In the genomic region with DNA sequence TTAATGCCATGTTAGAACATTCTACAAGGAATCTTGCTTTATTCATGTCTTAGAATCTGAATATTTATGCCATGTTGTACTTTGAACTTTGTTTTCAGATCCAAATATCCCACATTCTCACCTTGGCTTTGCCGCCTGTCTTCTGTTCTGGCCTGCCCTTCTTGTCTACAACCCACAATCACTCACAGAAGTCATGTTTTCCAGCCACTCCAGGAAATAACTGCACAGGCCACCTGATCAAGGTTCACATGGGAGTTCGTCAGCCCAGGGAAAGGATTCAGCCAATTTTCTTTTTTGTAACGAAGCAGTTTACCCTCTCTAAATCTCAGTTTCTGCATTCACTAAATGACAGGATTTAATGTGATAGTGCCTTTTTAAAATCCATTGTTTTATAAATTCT, we compare ENCODE assay signal across 22 cellular contexts.
"Had no signal": no experiment of that assay in that cellular context is flagged by ENCODE, and none has a peak within 500 bp of the region (broad histone marks: within the 10 kb centered on the region; RNA-seq: fewer than 3 reads in every experiment).

No MANE protein-coding gene starts in this region.

- H3K36me3 ChIP-seq: heart left ventricle, left lung, sigmoid colon had no signal

- ATAC-seq: activated CD4-positive, alpha-beta T cell treated with anti-CD3 and anti-CD28 coated beads for 36 hours; activated T-cell treated with anti-CD3 and anti-CD28 coated beads, Interleukin-2, amount 50 U/mL, for 4 hours; heart left ventricle; left lung had no signal

- FAIRE-seq: bronchial epithelial cell, endometrium, kidney had no signal

- H3K36me3 Mint-ChIP-seq: activated naive CD8-positive, alpha-beta T cell treated with anti-CD3 and anti-CD28 coated beads, Interleukin-2, amount 10 ng/mL, durations not matched to agents 7 days and 5 days; mesothelial cell of epicardium; stimulated activated naive B cell treated with anti-CD40 and anti-IgM and Interleukin-4, amounts not matched to agents 10 μg/mL and 1 μg/mL and 100 μg/mL, for 72 hours; type B pancreatic cell had no signal

- H3K27me3 ChIP-seq: heart left ventricle, left lung, sigmoid colon had no signal

- DNase-seq: activated CD4-positive, alpha-beta T cell treated with anti-CD3 and anti-CD28 coated beads for 36 hours; activated CD4-positive, alpha-beta T cell treated with anti-CD3 and anti-CD28 coated beads, Interleukin-2, amount 50 U/mL, for 48 hours; activated CD8-positive, alpha-beta memory T cell treated with anti-CD3 and anti-CD28 coated beads, Interleukin-2, amount 50 U/mL, for 48 hours; activated naive CD4-positive, alpha-beta T cell treated with Interleukin-2 at 50 U/mL for 16 hours; activated naive CD8-positive, alpha-beta T cell treated with anti-CD3 and anti-CD28 coated beads, Interleukin-2, amount 10 ng/mL, durations not matched to agents 7 days and 5 days; activated T-cell treated with anti-CD3 and anti-CD28 coated beads, Interleukin-2, amount 50 U/mL, for 4 hours; amniotic stem cell; heart left ventricle; kidney; occipital lobe; sigmoid colon; stimulated activated CD4-positive, alpha-beta T cell treated with anti-CD3 and anti-CD28 coated beads, Interleukin-2, amount 100 ng/mL, for 48 hours; stimulated activated CD8-positive, alpha-beta memory T cell treated with anti-CD3 and anti-CD28 coated beads, Interleukin-4, amount 100 ng/mL, for 48 hours; stimulated activated naive B cell treated with anti-CD40 and anti-IgM and Interleukin-4, amounts not matched to agents 10 μg/mL and 1 μg/mL and 100 μg/mL, for 72 hours; T-helper 9 cell had no signal

- H3K4me1 ChIP-seq: heart left ventricle, left lung, sigmoid colon had no signal

- H3K4me3 Mint-ChIP-seq: activated CD4-positive, alpha-beta T cell treated with anti-CD3 and anti-CD28 coated beads for 36 hours; activated naive CD8-positive, alpha-beta T cell treated with anti-CD3 and anti-CD28 coated beads, Interleukin-2, amount 10 ng/mL, durations not matched to agents 7 days and 5 days; mesothelial cell of epicardium; neural crest cell; stimulated activated naive B cell treated with anti-CD40 and anti-IgM and Interleukin-4, amounts not matched to agents 10 μg/mL and 1 μg/mL and 100 μg/mL, for 72 hours; type B pancreatic cell had no signal

- H3K9me3 ChIP-seq: heart left ventricle, left lung, sigmoid colon had no signal

- H3K27ac ChIP-seq: heart left ventricle, left lung, sigmoid colon had no signal

- H3K4me3 ChIP-seq: heart left ventricle, left lung, sigmoid colon had no signal

- H3K4me1 Mint-ChIP-seq: activated CD4-positive, alpha-beta T cell treated with anti-CD3 and anti-CD28 coated beads for 36 hours; activated naive CD8-positive, alpha-beta T cell treated with anti-CD3 and anti-CD28 coated beads, Interleukin-2, amount 10 ng/mL, durations not matched to agents 7 days and 5 days; neural crest cell had no signal

- H3K9me3 Mint-ChIP-seq: activated naive CD8-positive, alpha-beta T cell treated with anti-CD3 and anti-CD28 coated beads, Interleukin-2, amount 10 ng/mL, durations not matched to agents 7 days and 5 days; activated T-cell treated with anti-CD3 and anti-CD28 coated beads, Interleukin-2, amount 50 U/mL, for 4 hours; activated T-helper 2 cell treated with anti-CD3 and anti-CD28 coated beads, Interferon-gamma antibody, Interleukin-2, Interleukin-4, amounts not matched to agents 10 μg/mL and 5 μg/mL and 100 μg/mL, durations not matched to agents 14 hours and 24 hours and 36 hours; mesothelial cell of epicardium; stimulated activated naive B cell treated with anti-CD40 and anti-IgM and Interleukin-4, amounts not matched to agents 10 μg/mL and 1 μg/mL and 100 μg/mL, for 72 hours; type B pancreatic cell had no signal

- H3K27me3 Mint-ChIP-seq: activated CD4-positive, alpha-beta T cell treated with anti-CD3 and anti-CD28 coated beads for 36 hours; activated naive CD8-positive, alpha-beta T cell treated with anti-CD3 and anti-CD28 coated beads, Interleukin-2, amount 10 ng/mL, durations not matched to agents 7 days and 5 days; stimulated activated naive B cell treated with anti-CD40 and anti-IgM and Interleukin-4, amounts not matched to agents 10 μg/mL and 1 μg/mL and 100 μg/mL, for 72 hours; type B pancreatic cell had no signal

- H3K27ac Mint-ChIP-seq: activated CD4-positive, alpha-beta T cell treated with anti-CD3 and anti-CD28 coated beads for 36 hours; activated naive CD8-positive, alpha-beta T cell treated with anti-CD3 and anti-CD28 coated beads, Interleukin-2, amount 10 ng/mL, durations not matched to agents 7 days and 5 days; activated T-helper 2 cell treated with anti-CD3 and anti-CD28 coated beads, Interferon-gamma antibody, Interleukin-2, Interleukin-4, amounts not matched to agents 10 μg/mL and 5 μg/mL and 100 μg/mL, durations not matched to agents 14 hours and 24 hours and 36 hours; mesothelial cell of epicardium; stimulated activated naive B cell treated with anti-CD40 and anti-IgM and Interleukin-4, amounts not matched to agents 10 μg/mL and 1 μg/mL and 100 μg/mL, for 72 hours; type B pancreatic cell had no signal
